3 cellular contexts compared by ENCODE assay signal in genomic region chr21:42784896-42785451, GRCh38.
TF ChIP-seq lines count a peak whose summit lies in the region.

No MANE protein-coding gene starts in this region.

TF ChIP-seq in SK-N-SH, 30 proteins besides CTCF, POLR2A, EP300 and RAD21 (continued from another document):
- TF ChIP-seq SMC3 (IDR thresholded peaks at IDR 0.05; ENCODE audit: low read depth, low read length) (no peak), USF1 (IDR thresholded peaks at IDR 0.05; ENCODE audit: borderline replicate concordance, low read depth) (no peak), NRF1 (IDR thresholded peaks at IDR 0.05; ENCODE audit: low read depth, low read length) (no peak), MAX (IDR thresholded peaks at IDR 0.05; ENCODE audit: low read depth) (no peak), ZBTB33 (IDR thresholded peaks at IDR 0.05; ENCODE audit: borderline replicate concordance, low read depth) (no peak), RCOR1 (IDR thresholded peaks at IDR 0.05; ENCODE audit: low read length) (no peak), JUND (IDR thresholded peaks at IDR 0.05) (no peak), RFX5 (IDR thresholded peaks at IDR 0.05; ENCODE audit: low read length) (no peak), TCF12 (IDR thresholded peaks at IDR 0.05) (no peak), FOSL2 (IDR thresholded peaks at IDR 0.05; ENCODE audit: borderline replicate concordance, low read depth) (no peak), FOXM1 (IDR thresholded peaks at IDR 0.05; ENCODE audit: low read depth) (no peak), RXRA (IDR thresholded peaks at IDR 0.05; ENCODE audit: borderline replicate concordance, low read depth) (no peak), MXI1 (IDR thresholded peaks at IDR 0.05; ENCODE audit: low read depth, low read length) (no peak), TEAD4 (IDR thresholded peaks at IDR 0.05; ENCODE audit: borderline replicate concordance, insufficient read depth) (no peak), EZH2phosphoT487 (IDR thresholded peaks at IDR 0.05; ENCODE audit: borderline replicate concordance, low read depth) (no peak), CHD2 (IDR thresholded peaks at IDR 0.05; ENCODE audit: low read length, partially characterized antibody) (no peak)

TF ChIP-seq in SK-N-SH treated with all-trans-retinoic acid at 6 μM for 48 hours, 23 proteins besides CTCF, POLR2A, EP300 and RAD21 (continued from another document):
- TF ChIP-seq BACH2 (CRISPR knock-in tag; IDR thresholded peaks at IDR 0.05; ENCODE audit: borderline replicate concordance), result no peak
- no peak for TF ChIP-seq CREB5 (CRISPR knock-in tag; IDR thresholded peaks at IDR 0.05; ENCODE audit: low read depth)
- no peak for TF ChIP-seq ARNTL (CRISPR knock-in tag; IDR thresholded peaks at IDR 0.05; ENCODE audit: borderline replicate concordance, low read depth)
- TF ChIP-seq POU6F1 (CRISPR knock-in tag; IDR thresholded peaks at IDR 0.05; ENCODE audit: borderline replicate concordance, low read depth), result no peak
- TF ChIP-seq SNAI2 (CRISPR knock-in tag; IDR thresholded peaks at IDR 0.05), result no peak
- no peak for TF ChIP-seq PATZ1 (CRISPR knock-in tag; IDR thresholded peaks at IDR 0.05; ENCODE audit: borderline replicate concordance)
- no peak for TF ChIP-seq TSHZ2 (CRISPR knock-in tag; IDR thresholded peaks at IDR 0.05)
- TF ChIP-seq TOX (CRISPR knock-in tag; IDR thresholded peaks at IDR 0.05; ENCODE audit: borderline replicate concordance), result no peak
- no peak for TF ChIP-seq ZC3H10 (CRISPR knock-in tag; IDR thresholded peaks at IDR 0.05)
- TF ChIP-seq CSRNP3 (CRISPR knock-in tag; IDR thresholded peaks at IDR 0.05), result no peak
- no peak for TF ChIP-seq ESRRG (CRISPR knock-in tag; IDR thresholded peaks at IDR 0.05)
- TF ChIP-seq GLIS3 (CRISPR knock-in tag; IDR thresholded peaks at IDR 0.05), result no peak
- no peak for TF ChIP-seq ZFP3 (CRISPR knock-in tag; IDR thresholded peaks at IDR 0.05)

TF ChIP-seq in GM23338, 12 proteins besides CTCF, POLR2A, EP300 and RAD21 (continued from another document):
- TF ChIP-seq NANOG (IDR thresholded peaks at IDR 0.05; ENCODE audit: borderline replicate concordance), result no peak
- TF ChIP-seq ZNF331 (CRISPR knock-in tag; IDR thresholded peaks at IDR 0.05; ENCODE audit: low read depth), result no peak
- TF ChIP-seq ZNF462 (CRISPR knock-in tag; IDR thresholded peaks at IDR 0.05), result no peak
- TF ChIP-seq REST (IDR thresholded peaks at IDR 0.05; ENCODE audit: unreplicated experiment), result no peak
- no peak for TF ChIP-seq JUNB (IDR thresholded peaks at IDR 0.05; ENCODE audit: unreplicated experiment)
- no peak for TF ChIP-seq EZH2phosphoT487 (IDR thresholded peaks at IDR 0.05; ENCODE audit: unreplicated experiment)
- TF ChIP-seq CREB1 (CRISPR knock-in tag; IDR thresholded peaks at IDR 0.05; ENCODE audit: low read depth), result no peak
- no peak for TF ChIP-seq POLR2AphosphoS5 (IDR thresholded peaks at IDR 0.05; ENCODE audit: low read depth)
- TF ChIP-seq ETS1 (IDR thresholded peaks at IDR 0.05), result no peak
- TF ChIP-seq EZH2 (IDR thresholded peaks at IDR 0.05; ENCODE audit: low read depth, unreplicated experiment), result no peak
